Comparison of ENCODE assay signal across 22 cellular contexts in genomic region chr9:995192-995591, GRCh38. TPM values are rescaled to one million over a fixed set of nuclear protein-coding genes. Genes with fewer than 3 reads are reported as not detected.
DNase-seq lines count a peak whose midpoint lies in the region; ATAC-seq, FAIRE-seq and TF ChIP-seq lines count a peak whose summit lies in the region.
"Had no signal": no experiment of that assay in that cellular context is flagged by ENCODE, and none has a peak within 500 bp of the region (broad histone marks: within the 10 kb centered on the region; RNA-seq: fewer than 3 reads in every experiment).

No MANE protein-coding gene starts in this region.

- H3K9me3 ChIP-seq in astrocyte (ENCODE audit: insufficient read depth, low read depth, low read length) (no peaks in the 10 kb centered on the region), thyroid gland (no peaks in the 10 kb centered on the region), aorta (ENCODE audit: control insufficient read depth, low read length) (no peaks in the 10 kb centered on the region)

- no peaks in the 10 kb centered on the region for H3K36me3 ChIP-seq in astrocyte (ENCODE audit: insufficient read depth, low read length)
- peaks cover 2 to 6% of the 10 kb centered on the region in 2 donors for H3K36me3 ChIP-seq in thyroid gland
- no peaks in the 10 kb centered on the region for H3K36me3 ChIP-seq in aorta (ENCODE audit: control insufficient read depth in 1 of 2, insufficient read depth in 2 of 2, low read length in 1 of 2)
- H3K36me3 ChIP-seq: HAP-1 had no signal

- H3K9ac ChIP-seq in astrocyte (ENCODE audit: low read length): no peak overlapping the region
- H3K9ac ChIP-seq: GM23248 had no signal

- TF ChIP-seq CTCF in astrocyte (IDR thresholded peaks at IDR 0.05; ENCODE audit: insufficient read depth, low read depth, low read length): no peak
- no peak for TF ChIP-seq CTCF in thyroid gland (IDR thresholded peaks at IDR 0.05)

- peak overlapping the region; percentile 34 for H3K27ac Mint-ChIP-seq in astrocyte (ENCODE audit: unreplicated experiment)
- H3K27ac Mint-ChIP-seq: CD4-positive, CD25-positive, alpha-beta regulatory T cell had no signal

- H3K27me3 ChIP-seq in astrocyte (ENCODE audit: insufficient read depth, low read length) (no peaks in the 10 kb centered on the region), thyroid gland (no peaks in the 10 kb centered on the region), aorta (ENCODE audit: control insufficient read depth in 1 of 2, insufficient read depth in 2 of 2, low read length in 1 of 2) (no peaks in the 10 kb centered on the region)

- peaks cover 3% of the 10 kb centered on the region for H3K9me3 Mint-ChIP-seq in astrocyte (ENCODE audit: unreplicated experiment)
- H3K9me3 Mint-ChIP-seq: IgD-negative memory B cell had no signal

- H4K20me1 ChIP-seq in astrocyte (ENCODE audit: insufficient read depth, low read length): no peaks in the 10 kb centered on the region

- H3K36me3 Mint-ChIP-seq in astrocyte (ENCODE audit: low read depth, unreplicated experiment): no peaks in the 10 kb centered on the region
- H3K36me3 Mint-ChIP-seq: CD4-positive, CD25-positive, alpha-beta regulatory T cell; IgD-negative memory B cell had no signal

- peak overlapping the region; percentile 36 for H3K4me2 ChIP-seq in astrocyte (ENCODE audit: low read length)

- H3K4me1 ChIP-seq in astrocyte (ENCODE audit: insufficient read depth, low read length) (no peaks in the 10 kb centered on the region), thyroid gland (peaks cover 21 to 29% of the 10 kb centered on the region in 2 donors), aorta (ENCODE audit: control insufficient read depth in 1 of 2, insufficient read depth in 2 of 2, low read length in 2 of 2) (no peaks in the 10 kb centered on the region)
- H3K4me1 ChIP-seq: HAP-1 had no signal

- H3K79me2 ChIP-seq in astrocyte (ENCODE audit: insufficient read depth, low read length): no peaks in the 10 kb centered on the region

- TF ChIP-seq POLR2A in thyroid gland (IDR thresholded peaks at IDR 0.05): no peak
- TF ChIP-seq POLR2A in erythroblast (IDR thresholded peaks at IDR 0.05; ENCODE audit: low read length): no peak

- intact Hi-C loops in thyroid gland (cut with DNase I): no loop called here
- intact Hi-C loops in aorta (cut with DNase I): loop anchor here in 1 of 2 donors (10.0 kb wide), 1 partner anchor 230 kb away; no protein-coding TSS in a partner anchor

- H3K27me3 Mint-ChIP-seq in astrocyte (ENCODE audit: low read depth, unreplicated experiment): peaks cover 21% of the 10 kb centered on the region

- WGBS in thyroid gland, 2 donors: 87 to 93% methylated on average over 4 of the region's 4 CpGs
- WGBS in aorta, 2 donors: 65 to 74% methylated on average over 4 of the region's 4 CpGs

- no peak overlapping the region for H3K4me3 ChIP-seq in astrocyte (ENCODE audit: insufficient read depth, low read depth, low read length)
- no peak overlapping the region for H3K4me3 ChIP-seq in thyroid gland (replicated peaks in 1 of 3)
- H3K4me3 ChIP-seq in aorta (ENCODE audit: low read length in 2 of 2): no peak overlapping the region
- H3K4me3 ChIP-seq: GM23248, HAP-1 had no signal

- peak; percentile 52 for DNase-seq in HS-5 (ENCODE audit: low read depth)
- DNase-seq in astrocyte (ENCODE audit: low read depth): peak; percentile 4
- peak; percentile 40 for DNase-seq in myocyte (ENCODE audit: low read depth)
- DNase-seq in thyroid gland: no peak
- no peak for DNase-seq in aorta
- no peak for DNase-seq in NCI-H2029 treated with DMSO at 0.1 percent for 48 hours (lab: John Stamatoyannopoulos, UW)
- no peak for DNase-seq in erythroblast (lab: John Stamatoyannopoulos, UW)
- DNase-seq: CD4-positive, CD25-positive, alpha-beta regulatory T cell; NCI-H1417 treated with DMSO at 0.1 percent for 48 hours; NCI-H187 treated with DMSO at 0.1 percent for 48 hours; NCI-H2227 treated with DMSO at 0.1 percent for 48 hours; NCI-H510A treated with DMSO at 0.1 percent for 48 hours; NCI-H774; NK-92 treated with Interleukin-12 subunit alpha and Interleukin-12 subunit beta, amount 100 ng/mL, for 24 hours; Right ventricle myocardium superior had no signal

- H3K4me1 Mint-ChIP-seq in astrocyte (ENCODE audit: low read depth, unreplicated experiment): peaks cover 21% of the 10 kb centered on the region
- H3K4me1 Mint-ChIP-seq: CD4-positive, CD25-positive, alpha-beta regulatory T cell had no signal

- no peak overlapping the region for H3K4me3 Mint-ChIP-seq in astrocyte (ENCODE audit: unreplicated experiment)
- H3K4me3 Mint-ChIP-seq: IgD-negative memory B cell had no signal

- ATAC-seq in aorta (ENCODE audit: low FRiP score): no peak

- H3K27ac ChIP-seq in astrocyte (ENCODE audit: low read depth, low read length) (peak overlapping the region; percentile 47), thyroid gland (peak overlapping the region in 2 of 3 donors; percentile 46 to 59), aorta (ENCODE audit: low read depth in 1 of 2, low read length in 2 of 2) (no peak overlapping the region)
- H3K27ac ChIP-seq: GM23248 had no signal

- no peak overlapping the region for H2AFZ ChIP-seq in astrocyte (ENCODE audit: low read depth, low read length)
- H2AFZ ChIP-seq: GM23248 had no signal

- FAIRE-seq in astrocyte (lab: Jason Lieb, UNC): no peak
- FAIRE-seq: RCC 7860 had no signal

RNA-seq across cellular contexts. Expression of gene DMRT3, which starts 18.7 kb away (rescaled TPM):
- not detected in 2 replicates for total RNA-seq in astrocyte
- total RNA-seq in myocyte: not detected in 2 replicates
- not detected for polyA plus RNA-seq in myocyte (2012)
- 10 to 100 TPM in 1 of 4 donors, 1 to 10 TPM in 3; 2.5 to 26.1 (median 7.3) TPM for total RNA-seq in thyroid gland
- 1 to 10 TPM in 1 of 2 donors, under 1 TPM in 1; 0.26 to 1.2 TPM for total RNA-seq in aorta
- not detected for polyA plus RNA-seq in aorta
- total RNA-seq: CD4-positive, CD25-positive, alpha-beta regulatory T cell; GM23248; MCF 10A; OCI-LY7; Right ventricle myocardium superior had no signal
- polyA plus RNA-seq: BJ; CD4-positive, CD25-positive, alpha-beta regulatory T cell; GM23248; IgD-negative memory B cell had no signal

RNA-seq across cellular contexts. Expression of gene DMRT2, which starts 55.0 kb away (rescaled TPM):
- total RNA-seq in astrocyte (0.17 and 0.18 TPM in 2 replicates), myocyte (not detected in 2 replicates), thyroid gland (under 1 TPM in 1 of 4 donors, not detected in 3; 0.45 TPM), aorta (under 1 TPM in 1 of 2 donors, not detected in 1; 0.69 TPM)
- polyA plus RNA-seq in myocyte (2012): 0.05 TPM
- under 1 TPM in 1 of 2 donors, not detected in 1; 0.75 TPM for polyA plus RNA-seq in aorta
- total RNA-seq: CD4-positive, CD25-positive, alpha-beta regulatory T cell; GM23248; MCF 10A; Right ventricle myocardium superior had no signal
- polyA plus RNA-seq: BJ; CD4-positive, CD25-positive, alpha-beta regulatory T cell; IgD-negative memory B cell had no signal

Comparison
In these comparisons a context has a peak if more than half of its experiments do, and no peak if none do; other contexts are left out.
1. DNase-seq: peak in HS-5 (single experiment), astrocyte (single experiment) and myocyte (single experiment); none in thyroid gland (0 of 2), aorta (0 of 2), NCI-H2029 treated with DMSO at 0.1 percent for 48 hours (single experiment) and erythroblast (0 of 2).
2. H3K27ac ChIP-seq: peak in astrocyte (single experiment) and thyroid gland (2 of 3); none in aorta (0 of 2).